ENCODE assay signal across 26 cellular contexts in genomic region chr4:19278665-19279064, GRCh38.
"Had no signal": no experiment of that assay in that cellular context is flagged by ENCODE, and none has a peak within 500 bp of the region (broad histone marks: within the 10 kb centered on the region; RNA-seq: fewer than 3 reads in every experiment).

No MANE protein-coding gene starts in this region.

- H3K27me3 ChIP-seq: ascending aorta, breast epithelium, MG63 had no signal

- DNase-seq: activated B cell treated with CpG ODN at 0.5 μM for 24 hours; activated CD4-positive, alpha-beta T cell treated with anti-CD3 and anti-CD28 coated beads for 1 hour; activated CD4-positive, alpha-beta T cell treated with anti-CD3 and anti-CD28 coated beads, Interleukin-2, amount 10 ng/mL, durations not matched to agents 24 days and 14 days; activated CD4-positive, alpha-beta T cell treated with anti-CD3 and anti-CD28 coated beads, Interleukin-2, amount 50 U/mL, for 48 hours; activated CD8-positive, alpha-beta memory T cell treated with anti-CD3 and anti-CD28 coated beads for 24 hours; activated effector memory CD4-positive, alpha-beta T cell treated with anti-CD3 and anti-CD28 coated beads, Interleukin-2, amount 50 U/mL, for 16 hours; activated naive CD4-positive, alpha-beta T cell treated with Interleukin-2 at 50 U/mL for 16 hours; activated naive CD8-positive, alpha-beta T cell treated with anti-CD3 and anti-CD28 coated beads, Interleukin-2, amount 50 U/mL, for 24 hours; activated T-cell treated with anti-CD3 and anti-CD28 coated beads, Interleukin-2, amount 50 U/mL, for 4 hours; amniotic stem cell; MG63; MV-4-11; NCI-H1105; NCI-H1436; NCI-H1694 treated with DMSO at 0.1 percent for 48 hours; NCI-H2029 treated with DMSO at 0.1 percent for 48 hours; NCI-H345; NCI-H510A; NCI-H526 treated with DMSO at 0.1 percent for 48 hours; NCI-H82; SIG-M5; T-helper 17 cell; T-helper 9 cell had no signal

- ATAC-seq: activated naive CD4-positive, alpha-beta T cell treated with anti-CD3 and anti-CD28 coated beads, Interleukin-2, amount 50 U/mL, for 72 hours; activated naive CD8-positive, alpha-beta T cell treated with anti-CD3 and anti-CD28 coated beads, Interleukin-2, amount 50 U/mL, for 24 hours; activated T-cell treated with anti-CD3 and anti-CD28 coated beads, Interleukin-2, amount 50 U/mL, for 4 hours; T-helper 17 cell had no signal

- H3K36me3 ChIP-seq: ascending aorta, breast epithelium, MG63 had no signal

- H3K4me3 ChIP-seq: ascending aorta, breast epithelium, MG63 had no signal

- H3K4me1 Mint-ChIP-seq: activated B cell treated with CpG ODN at 0.5 μM for 24 hours; activated CD4-positive, alpha-beta T cell treated with anti-CD3 and anti-CD28 coated beads, Interleukin-2, amount 10 ng/mL, durations not matched to agents 24 days and 14 days; activated naive CD8-positive, alpha-beta T cell treated with anti-CD3 and anti-CD28 coated beads, Interleukin-2, amount 50 U/mL, for 24 hours; T-helper 17 cell had no signal

- H3K27ac Mint-ChIP-seq: activated B cell treated with CpG ODN at 0.5 μM for 24 hours; activated CD4-positive, alpha-beta T cell treated with anti-CD3 and anti-CD28 coated beads, Interleukin-2, amount 10 ng/mL, durations not matched to agents 24 days and 14 days; activated naive CD4-positive, alpha-beta T cell treated with anti-CD3 and anti-CD28 coated beads, Interleukin-2, amount 50 U/mL, for 72 hours; activated naive CD8-positive, alpha-beta T cell treated with anti-CD3 and anti-CD28 coated beads, Interleukin-2, amount 50 U/mL, for 24 hours; T-helper 17 cell had no signal

- H3K4me3 Mint-ChIP-seq: activated B cell treated with CpG ODN at 0.5 μM for 24 hours; activated CD4-positive, alpha-beta T cell treated with anti-CD3 and anti-CD28 coated beads, Interleukin-2, amount 10 ng/mL, durations not matched to agents 24 days and 14 days; activated naive CD8-positive, alpha-beta T cell treated with anti-CD3 and anti-CD28 coated beads, Interleukin-2, amount 50 U/mL, for 24 hours; activated T-cell treated with anti-CD3 and anti-CD28 coated beads, Interleukin-2, amount 50 U/mL, for 4 hours; T-helper 17 cell had no signal

- H3K36me3 Mint-ChIP-seq: activated naive CD4-positive, alpha-beta T cell treated with anti-CD3 and anti-CD28 coated beads, Interleukin-2, amount 50 U/mL, for 72 hours had no signal

- H3K27me3 Mint-ChIP-seq: activated B cell treated with CpG ODN at 0.5 μM for 24 hours; activated CD4-positive, alpha-beta T cell treated with anti-CD3 and anti-CD28 coated beads, Interleukin-2, amount 10 ng/mL, durations not matched to agents 24 days and 14 days; activated naive CD8-positive, alpha-beta T cell treated with anti-CD3 and anti-CD28 coated beads, Interleukin-2, amount 50 U/mL, for 24 hours; T-helper 17 cell had no signal

- H3K9me3 ChIP-seq: ascending aorta, MG63 had no signal

- H3K4me1 ChIP-seq: ascending aorta, breast epithelium had no signal

- H3K27ac ChIP-seq: ascending aorta, breast epithelium had no signal
